Comparison of ENCODE assay signal across 21 cellular contexts in genomic region chr21:36610201-36610600, GRCh38.
"Had no signal": no experiment of that assay in that cellular context is flagged by ENCODE, and none has a peak within 500 bp of the region (broad histone marks: within the 10 kb centered on the region; RNA-seq: fewer than 3 reads in every experiment).

No MANE protein-coding gene starts in this region.

- ATAC-seq: heart right ventricle; left lung; naive thymus-derived CD8-positive, alpha-beta T cell; stimulated activated naive CD8-positive, alpha-beta T cell treated with anti-CD3 and anti-CD28 coated beads, Interleukin-15, Interleukin-2, amounts not matched to agents 100 U/mL and 50 U/mL, for 24 hours; upper lobe of right lung had no signal

- H3K9ac ChIP-seq: neural progenitor cell had no signal

- DNase-seq: activated CD4-positive, alpha-beta T cell treated with anti-CD3 and anti-CD28 coated beads for 1 hour; activated CD4-positive, alpha-beta T cell treated with anti-CD3 and anti-CD28 coated beads, Interleukin-2, amount 50 U/mL, for 1 hour; activated gamma-delta T cell treated with Interleukin-2 at 50 U/mL for 16 hours; activated T-cell treated with anti-CD3 and anti-CD28 coated beads, Interleukin-2, amount 50 U/mL, for 1 hour; anterior cingulate cortex; cortex of kidney; erythroblast; heart right ventricle; left lung; naive thymus-derived CD8-positive, alpha-beta T cell; stimulated activated CD4-positive, alpha-beta T cell treated with anti-CD3 and anti-CD28 coated beads, Interleukin-12 subunit alpha, Interleukin-12 subunit beta, amount 100 ng/mL, for 4 hours; stimulated activated CD4-positive, alpha-beta T cell treated with anti-CD3 and anti-CD28 coated beads, Interleukin-4, amount 100 ng/mL, for 4 hours; stimulated activated naive CD8-positive, alpha-beta T cell treated with anti-CD3 and anti-CD28 coated beads, Interleukin-15, Interleukin-2, amounts not matched to agents 100 U/mL and 50 U/mL, for 24 hours; substantia nigra; T-helper 1 cell; thyroid gland; upper lobe of right lung; WERI-Rb-1 had no signal

- H3K27ac ChIP-seq: heart right ventricle, left lung, neural progenitor cell, right atrium auricular region, thyroid gland, upper lobe of right lung, WERI-Rb-1 had no signal

- H3K9me3 ChIP-seq: left lung, thyroid gland, upper lobe of right lung had no signal

- H3K4me3 ChIP-seq: heart right ventricle, left lung, lung, neural progenitor cell, right atrium auricular region, thyroid gland, upper lobe of right lung had no signal

- H3K4me2 ChIP-seq: neural progenitor cell had no signal

- H3K36me3 ChIP-seq: heart right ventricle, left lung, neural progenitor cell, right atrium auricular region, thyroid gland, upper lobe of right lung, WERI-Rb-1 had no signal

- H3K4me1 ChIP-seq: heart right ventricle, left lung, right atrium auricular region, thyroid gland, upper lobe of right lung had no signal

- H3K27me3 ChIP-seq: neural progenitor cell, right atrium auricular region, thyroid gland had no signal

- H2AFZ ChIP-seq: neural progenitor cell had no signal
